8 cellular contexts compared by ENCODE assay signal in the genomic region with DNA sequence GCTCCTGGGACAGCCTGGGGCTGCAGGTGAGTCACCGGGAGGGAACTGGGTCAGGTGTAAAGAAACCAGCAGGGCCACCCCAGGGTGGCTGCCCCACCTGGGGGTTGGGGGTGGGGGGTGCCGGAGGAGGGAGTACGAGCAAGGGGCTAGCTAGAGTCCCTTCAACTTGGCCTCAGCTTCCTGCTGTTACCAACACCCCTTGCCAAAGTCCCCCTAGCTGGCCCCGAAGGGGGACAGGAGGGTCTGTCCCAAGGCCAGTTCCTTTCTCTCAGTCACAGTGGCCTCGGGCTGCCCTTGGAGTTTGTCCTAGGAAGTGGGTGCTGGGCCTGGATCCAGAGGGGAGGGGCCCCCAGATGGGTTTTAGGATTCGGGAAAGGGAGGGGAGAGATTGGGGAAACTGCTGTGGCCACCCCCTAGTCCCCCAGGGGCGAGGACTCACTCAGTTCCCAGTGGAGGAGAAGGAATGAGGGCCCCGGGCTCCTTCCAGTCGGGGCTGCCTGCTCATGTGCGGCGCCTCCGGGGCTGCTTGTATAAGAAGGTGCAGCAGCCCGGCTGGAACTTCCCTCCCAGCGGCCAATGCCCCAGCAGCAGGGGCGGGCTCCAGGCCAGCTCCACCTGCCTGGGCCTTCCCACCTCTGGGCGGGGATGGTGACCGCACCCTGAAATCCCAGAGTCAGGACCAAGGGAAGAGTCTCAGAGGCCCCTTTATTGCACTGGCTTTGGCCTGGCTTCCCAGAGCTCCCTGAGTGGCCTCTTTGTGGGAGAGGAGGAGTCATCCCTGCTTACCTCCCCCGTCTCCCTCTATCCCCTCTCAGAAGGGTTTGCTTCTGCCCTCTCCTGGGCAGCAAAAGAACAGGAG. TPM values are rescaled to one million over a fixed set of nuclear protein-coding genes. Genes with fewer than 3 reads are reported as not detected.
A peak's percentile ranks its signal among the peaks of the same experiment; 100 is the strongest.
DNase-seq lines count a peak whose midpoint lies in the region; ATAC-seq and TF ChIP-seq lines count a peak whose summit lies in the region.

No MANE protein-coding gene starts in this region.

- no peaks in the 10 kb centered on the region for H4K20me1 ChIP-seq in fibroblast of lung (ENCODE audit: control insufficient read depth, extremely low read depth, insufficient read depth, low read length)

- CTCF ChIA-PET in Panc1 (lab: Charles Lee) = interaction anchor here (0.6 to 1.8 kb wide), 6 partner anchors 15 to 148 kb away, joined by 3 to 11 read pairs (median 4); no protein-coding TSS in a partner anchor

- H3K4me2 ChIP-seq in fibroblast of lung (ENCODE audit: extremely low read depth, insufficient read depth, low read length) = no peak overlapping the region

- BruUV-seq in Panc1 (replicated peaks; lab: Mats Ljungman, UMichigan) = no TSS peak

- TF ChIP-seq CTCF in AG10803 (conservative IDR thresholded peaks at IDR 0.05; ENCODE audit: low read length) (peak; percentile 24), Panc1 (IDR thresholded peaks at IDR 0.05) (0 out of 2 replicates have a peak, but pooled peaks have one; percentile 59), fibroblast of lung (conservative IDR thresholded peaks at IDR 0.05 in 1 of 2, IDR thresholded peaks at IDR 0.05 in 1 of 2; ENCODE audit: low read depth in 1 of 2, low read length in 2 of 2) (peak in 1 of 2 donors; percentile 51)

- no peaks in the 10 kb centered on the region for H3K36me3 ChIP-seq in HUES6 (ENCODE audit: control insufficient read depth, insufficient read depth, low read length)
- H3K36me3 ChIP-seq in Panc1 (ENCODE audit: control insufficient read depth, insufficient read depth, low read length) = peaks cover 3% of the 10 kb centered on the region; the same call in 1 of the 2 replicates
- H3K36me3 ChIP-seq in fibroblast of lung (ENCODE audit: control insufficient read depth, insufficient read depth, low read length) = no peaks in the 10 kb centered on the region

- H3K9ac ChIP-seq in HUES6 (ENCODE audit: low read length) (no peak overlapping the region), fibroblast of lung (ENCODE audit: insufficient read depth, low read length) (no peak overlapping the region)

- H3K9me3 ChIP-seq in HUES6 (ENCODE audit: control insufficient read depth, insufficient read depth, low read depth, low read length) (no peaks in the 10 kb centered on the region), Panc1 (ENCODE audit: control insufficient read depth, insufficient read depth, low read depth, low read length) (no peaks in the 10 kb centered on the region), fibroblast of lung (ENCODE audit: control insufficient read depth, insufficient read depth, low read depth, low read length) (no peaks in the 10 kb centered on the region)

- in situ Hi-C loops in Panc1 (cut with HindIII; ENCODE audit: low pct_unique_long_range_greater_than_20kb, low sequenced_read_pairs) = no loop called here

- H3K4me3 ChIP-seq in AG10803 (ENCODE audit: low read length) = no peak overlapping the region
- H3K4me3 ChIP-seq in HUES6 (ENCODE audit: low read depth, low read length) = peak overlapping the region; percentile 47
- peak overlapping the region; percentile 54 to 68 for H3K4me3 ChIP-seq in Panc1 (ENCODE audit: low read depth in 2 of 2, low read length in 2 of 2)
- H3K4me3 ChIP-seq in fibroblast of lung (replicated peaks in 1 of 4; ENCODE audit: control extremely low read depth in 1 of 4, insufficient read depth in 1 of 4, low read depth in 3 of 4, low read length in 4 of 4) = no peak overlapping the region

- H2AFZ ChIP-seq in fibroblast of lung (ENCODE audit: low read length) = no peak overlapping the region

- H3K4me1 ChIP-seq in HUES6 (ENCODE audit: control insufficient read depth, insufficient read depth, low read length) (peaks cover 11% of the 10 kb centered on the region), Panc1 (ENCODE audit: control insufficient read depth, insufficient read depth, low read length) (no peaks in the 10 kb centered on the region; the same call in 1 of the 2 replicates), fibroblast of lung (ENCODE audit: control insufficient read depth, extremely low read depth, insufficient read depth, low read length) (peaks cover 3% of the 10 kb centered on the region)

- H3K79me2 ChIP-seq in fibroblast of lung (ENCODE audit: control insufficient read depth, insufficient read depth, low read length) = no peaks in the 10 kb centered on the region

- H3K27ac ChIP-seq in HUES6 (ENCODE audit: low read depth, low read length) (peak overlapping the region; percentile 16; the same call in 1 of the 2 replicates), Panc1 (ENCODE audit: low read length) (peak overlapping the region; percentile 89), fibroblast of lung (ENCODE audit: insufficient read depth, low read length) (no peak overlapping the region)

- peak; percentile 85 for ATAC-seq in Panc1

- POLR2A ChIA-PET in Panc1 (lab: Charles Lee) = no interaction called here

- peaks cover 35% of the 10 kb centered on the region for H3K27me3 ChIP-seq in HUES6 (ENCODE audit: control insufficient read depth, insufficient read depth, low read length)
- no peaks in the 10 kb centered on the region for H3K27me3 ChIP-seq in Panc1 (ENCODE audit: control insufficient read depth, insufficient read depth, low read length)
- peaks cover 21% of the 10 kb centered on the region for H3K27me3 ChIP-seq in fibroblast of lung (ENCODE audit: control insufficient read depth, insufficient read depth, low read length)

- DNase-seq in AG10803 (ENCODE audit: low read depth) (peak; percentile 29), Panc1 (ENCODE audit: low read depth, low spot score) (no peak), fibroblast of lung (ENCODE audit: low read depth in 2 of 2) (peak; percentile 62), non-pigmented ciliary epithelial cell (ENCODE audit: low read depth) (peak; percentile 37), activated gamma-delta T cell (lab: John Stamatoyannopoulos, UW) (no peak)
- no peak for DNase-seq in activated naive CD4-positive, alpha-beta T cell (lab: John Stamatoyannopoulos, UW)
- DNase-seq in activated naive CD4-positive, alpha-beta T cell treated with anti-CD3 and anti-CD28 coated beads, Interleukin-2, amount 50 U/mL, for 16 hours = no peak

- intact Hi-C loops in Panc1 (cut with micrococcal nuclease; ENCODE audit: unreplicated experiment) = no loop called here

RNA-seq across cellular contexts. Expression of a gene that starts 7.3 kb away (rescaled TPM):
- total RNA-seq in Panc1 (2021; ENCODE audit: unreplicated experiment) = 39.2 TPM
- polyA plus RNA-seq in Panc1 (2012; ENCODE audit: insufficient read length) = 41.1 TPM
- 1.5 and 3.3 TPM in 2 replicates for total RNA-seq in fibroblast of lung
- 0.57 and 0.95 TPM in 2 replicates for polyA plus RNA-seq in fibroblast of lung
- 0.57 and 1.3 TPM in 2 replicates for polyA plus RNA-seq in fibroblast of lung (2012)
- polyA minus RNA-seq in fibroblast of lung (ENCODE audit: low replicate concordance) = 0.35 and 0.93 TPM in 2 replicates

Comparison
In these comparisons a context has a peak if more than half of its experiments do, and no peak if none do; other contexts are left out.
1. DNase-seq: peak in AG10803 (single experiment), fibroblast of lung (2 of 2) and non-pigmented ciliary epithelial cell (single experiment); none in Panc1 (single experiment), activated gamma-delta T cell (single experiment), activated naive CD4-positive, alpha-beta T cell (0 of 4) and activated naive CD4-positive, alpha-beta T cell treated with anti-CD3 and anti-CD28 coated beads, Interleukin-2, amount 50 U/mL, for 16 hours (single experiment).
2. H3K4me3 ChIP-seq: peak in HUES6 (single experiment) and Panc1 (2 of 2); none in AG10803 (single experiment) and fibroblast of lung (0 of 4).